Comparison of ENCODE assay signal across 34 cellular contexts in genomic region chr18:227374-227773, GRCh38.
"Had no signal": no experiment of that assay in that cellular context is flagged by ENCODE, and none has a peak within 500 bp of the region (broad histone marks: within the 10 kb centered on the region; RNA-seq: fewer than 3 reads in every experiment).

No MANE protein-coding gene starts in this region.

- H3K27me3 ChIP-seq: MG63 had no signal

- H3K4me3 ChIP-seq: MG63 had no signal

- H3K9ac ChIP-seq: KMS-11 had no signal

- H3K27ac ChIP-seq: KMS-11 had no signal

- H3K4me2 ChIP-seq: KMS-11 had no signal

- DNase-seq: Karpas-422, Kasumi-1, MG63, MM.1S, MV-4-11, NCI-H1048, NCI-H1092, NCI-H1092 treated with DMSO at 0.1 percent for 48 hours, NCI-H1105, NCI-H1105 treated with DMSO at 0.1 percent for 48 hours, NCI-H1417, NCI-H1417 treated with DMSO at 0.1 percent for 48 hours, NCI-H1436, NCI-H1436 treated with DMSO at 0.1 percent for 48 hours, NCI-H146, NCI-H1694, NCI-H1694 treated with DMSO at 0.1 percent for 48 hours, NCI-H187, NCI-H187 treated with DMSO at 0.1 percent for 48 hours, NCI-H1930, NCI-H2029, NCI-H2029 treated with DMSO at 0.1 percent for 48 hours, NCI-H2081, NCI-H2081 treated with DMSO at 0.1 percent for 48 hours, NCI-H2107, NCI-H2171, NCI-H2171 treated with DMSO at 0.1 percent for 48 hours, NCI-H2227 treated with DMSO at 0.1 percent for 48 hours, NCI-H226, NCI-H345, NCI-H446, NCI-H446 treated with DMSO at 0.1 percent for 48 hours, NCI-H510A had no signal

- H3K9me3 ChIP-seq: MG63 had no signal
